18 cellular contexts compared by ENCODE assay signal in the genomic region with DNA sequence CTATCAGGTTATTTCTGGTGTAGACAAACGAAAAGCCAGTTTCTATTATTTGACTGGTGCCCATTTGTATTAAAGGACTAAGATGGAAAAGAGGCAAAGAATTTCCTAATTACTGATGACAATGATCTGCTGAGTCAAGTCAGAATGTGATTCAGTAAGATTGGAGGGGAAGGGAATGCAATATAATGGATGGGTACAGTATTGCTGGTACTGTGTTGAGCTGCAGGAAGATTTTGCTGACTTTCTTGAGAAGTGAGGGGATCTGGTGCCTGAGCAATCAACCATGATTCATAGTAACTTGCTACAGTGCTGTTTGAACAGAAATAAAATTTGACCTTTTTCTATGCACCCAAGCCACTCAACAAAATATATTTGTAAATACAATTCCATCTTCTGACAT.
DNase-seq lines count a peak whose midpoint lies in the region; ATAC-seq, FAIRE-seq and TF ChIP-seq lines count a peak whose summit lies in the region.
"Had no signal": no experiment of that assay in that cellular context is flagged by ENCODE, and none has a peak within 500 bp of the region (broad histone marks: within the 10 kb centered on the region; RNA-seq: fewer than 3 reads in every experiment).

No MANE protein-coding gene starts in this region.

- POLR2A ChIA-PET in A549 (lab: Yijun Ruan, JAX) = no interaction called here

- ATAC-seq in A549 (peak in 1 of 2 experiments; percentile 62; a peak in 2 of 6 replicates), GM19463 (IDR thresholded peaks at IDR 0.05; ENCODE audit: unreplicated experiment) (no peak)
- ATAC-seq: GM23338 had no signal

- peaks cover 42% of the 10 kb centered on the region for H3K4me1 ChIP-seq in A549
- peaks cover 48% of the 10 kb centered on the region for H3K4me1 ChIP-seq in adipocyte (ENCODE audit: control insufficient read depth, insufficient read depth, low read length)
- H3K4me1 ChIP-seq: Caco-2 had no signal

- no peak for TF ChIP-seq EP300 in A549 (IDR thresholded peaks at IDR 0.05)

- H3K36me3 Mint-ChIP-seq in HFFc6 (ENCODE audit: low read depth) = no peaks in the 10 kb centered on the region

- no peak for TF ChIP-seq POLR2A in A549 (IDR thresholded peaks at IDR 0.05; ENCODE audit: low read length)
- no peak for TF ChIP-seq POLR2A in GM12892 (IDR thresholded peaks at IDR 0.05; ENCODE audit: low read depth, low read length)

- H3K4me1 Mint-ChIP-seq in HFFc6 (ENCODE audit: low read depth) = peaks cover 44% of the 10 kb centered on the region
- H3K4me1 Mint-ChIP-seq: GM23338 had no signal

- DNase-seq in A549 (ENCODE audit: low read depth in 1 of 2, low spot score in 1 of 2) (no peak), HFFc6 (peak; percentile 4), adipocyte (ENCODE audit: low read depth) (peak; percentile 19), iris pigment epithelial cell (ENCODE audit: low read depth) (peak; percentile 41), NCI-H748 (lab: John Stamatoyannopoulos, UW; ENCODE audit: unreplicated experiment) (no peak), GM12892 (ENCODE audit: insufficient read length) (no peak)
- DNase-seq in stimulated activated CD4-positive, alpha-beta T cell treated with anti-CD3 and anti-CD28 coated beads, Interleukin-2, amount 100 ng/mL, for 48 hours = no peak
- DNase-seq: Caco-2, KBM-7, NCI-H146, NCI-H2227 treated with DMSO at 0.1 percent for 48 hours, NCI-H524 treated with DMSO at 0.1 percent for 48 hours, PC-9, SHP77 had no signal

- peak overlapping the region; percentile 3 to 58; a peak in 2 of 6 replicates for H3K27ac ChIP-seq in A549
- H3K27ac ChIP-seq: C4-2B, PC-9 had no signal

- peak overlapping the region; percentile 62 for H3K27ac Mint-ChIP-seq in HFFc6
- H3K27ac Mint-ChIP-seq: GM23338 had no signal

- no peak for FAIRE-seq in A549 (lab: Jason Lieb, UNC)
- no peak for FAIRE-seq in GM12892 (lab: Jason Lieb, UNC)
- FAIRE-seq: G401.6 had no signal

- H3K27me3 ChIP-seq in adipocyte (replicated peaks; ENCODE audit: control insufficient read depth, insufficient read depth, low read length) = no peaks in the 10 kb centered on the region

- WGBS in A549 (ENCODE audit: missing lambda C conversion rate) = 79% methylated on average over 1 of the region's 1 CpG

- H3K4me3 Mint-ChIP-seq in HFFc6 = no peak overlapping the region
- H3K4me3 Mint-ChIP-seq: GM23338 had no signal

- H3K36me3 ChIP-seq in adipocyte (ENCODE audit: control insufficient read depth, insufficient read depth, low read length, severe bottlenecking) = no peaks in the 10 kb centered on the region

- peak overlapping the region; percentile 67 for H3K9ac ChIP-seq in adipocyte (ENCODE audit: low read length)

- H3K9me3 Mint-ChIP-seq in HFFc6 = no peaks in the 10 kb centered on the region
- H3K9me3 Mint-ChIP-seq: GM23338 had no signal

- no peak for TF ChIP-seq RAD21 in A549 (conservative IDR thresholded peaks at IDR 0.05 in 1 of 2, IDR thresholded peaks at IDR 0.05 in 1 of 2)

- no peaks in the 10 kb centered on the region for H3K9me3 ChIP-seq in A549
- no peaks in the 10 kb centered on the region for H3K9me3 ChIP-seq in adipocyte (ENCODE audit: control insufficient read depth, low read length)

- CTCF ChIA-PET in A549 (lab: Yijun Ruan, JAX) = interaction anchor here (0.8 to 1.4 kb wide), 2 partner anchors 8 to 27 kb away, joined by 3 read pairs; no protein-coding TSS in a partner anchor

- TF ChIP-seq CTCF in A549 (IDR thresholded peaks at IDR 0.05) (no peak), HFFc6 (IDR thresholded peaks at IDR 0.05) (no peak)

- peak overlapping the region; percentile 46 for H3K4me2 ChIP-seq in A549
- H3K4me2 ChIP-seq: GM23338, PC-9 had no signal

- H3K4me3 ChIP-seq in A549 (no peak overlapping the region), adipocyte (ENCODE audit: low read length) (no peak overlapping the region)
- H3K4me3 ChIP-seq: GM23338, PC-9 had no signal

- H3K27me3 Mint-ChIP-seq in HFFc6 (ENCODE audit: insufficient read depth) = no peaks in the 10 kb centered on the region; the same call in 1 of the 2 replicates

TF ChIP-seq in A549, 52 proteins besides CTCF, POLR2A, EP300 and RAD21:
- TF ChIP-seq SMC3 (IDR thresholded peaks at IDR 0.05) (no peak), RCOR1 (IDR thresholded peaks at IDR 0.05; ENCODE audit: low read depth, low read length) (no peak), TP53 (CRISPR knock-in tag; IDR thresholded peaks at IDR 0.05) (no peak), POLR2AphosphoS2 (conservative IDR thresholded peaks at IDR 0.05; ENCODE audit: low read length) (no peak), FOSB (CRISPR knock-in tag; IDR thresholded peaks at IDR 0.05) (no peak), SREBF2 (IDR thresholded peaks at IDR 0.05) (no peak), NFE2L2 (conservative IDR thresholded peaks at IDR 0.05; ENCODE audit: low read length) (no peak), CBX8 (IDR thresholded peaks at IDR 0.05) (no peak), RARB (CRISPR knock-in tag; IDR thresholded peaks at IDR 0.05) (no peak), RNF2 (IDR thresholded peaks at IDR 0.05; ENCODE audit: borderline replicate concordance, low read depth) (no peak), ATOH8 (CRISPR knock-in tag; IDR thresholded peaks at IDR 0.05; ENCODE audit: low read depth) (no peak), NR3C1 (IDR thresholded peaks at IDR 0.05) (no peak), BCL3 (IDR thresholded peaks at IDR 0.05) (no peak), HOXA7 (CRISPR knock-in tag; IDR thresholded peaks at IDR 0.05) (no peak), HDAC2 (IDR thresholded peaks at IDR 0.05) (no peak), ZFP36 (IDR thresholded peaks at IDR 0.05; ENCODE audit: borderline replicate concordance, partially characterized antibody) (no peak), MYC (IDR thresholded peaks at IDR 0.05; ENCODE audit: borderline replicate concordance, low read length) (no peak), MAZ (IDR thresholded peaks at IDR 0.05; ENCODE audit: borderline replicate concordance, low read depth, low read length) (no peak), BHLHE40 (IDR thresholded peaks at IDR 0.05; ENCODE audit: low read depth, low read length) (no peak), HOXB5 (CRISPR knock-in tag; IDR thresholded peaks at IDR 0.05) (no peak)

Comparison
In these comparisons a context has a peak if more than half of its experiments do, and no peak if none do; other contexts are left out.
1. DNase-seq: peak in HFFc6 (single experiment), adipocyte (single experiment) and iris pigment epithelial cell (single experiment); none in A549 (0 of 2), NCI-H748 (single experiment), stimulated activated CD4-positive, alpha-beta T cell treated with anti-CD3 and anti-CD28 coated beads, Interleukin-2, amount 100 ng/mL, for 48 hours (0 of 2) and GM12892 (single experiment).